Comparison of ENCODE assay signal across 8 cellular contexts in genomic region chr19:8342684-8343482, GRCh38. TPM values are rescaled to one million over a fixed set of nuclear protein-coding genes. Genes with fewer than 3 reads are reported as not detected.
A peak's percentile ranks its signal among the peaks of the same experiment; 100 is the strongest.
DNase-seq lines count a peak whose midpoint lies in the region; ATAC-seq and TF ChIP-seq lines count a peak whose summit lies in the region.

TSS of gene KANK3 (minus strand) at chr19:8343262. CDS start at chr19:8337828, 5,434 bp downstream.

- H3F3A ChIP-seq in PC-9 (ENCODE audit: insufficient read depth, low read depth), result peaks cover 14% of the 10 kb centered on the region

- no peaks in the 10 kb centered on the region for H3K36me3 ChIP-seq in HUES64 (ENCODE audit: insufficient read depth, low read length)
- H3K36me3 ChIP-seq in PC-9 (ENCODE audit: low read depth), result no peaks in the 10 kb centered on the region

- no peaks in the 10 kb centered on the region for H3K4me1 ChIP-seq in HUES64 (ENCODE audit: insufficient read depth, low read length)
- H3K4me1 ChIP-seq in PC-9 (replicated peaks; ENCODE audit: insufficient read depth), result peaks cover 8% of the 10 kb centered on the region; the same call in 1 of the 2 replicates

- no TSS peak for BruUV-seq in PC-9 (replicated peaks; lab: Mats Ljungman, UMichigan)

- no peaks in the 10 kb centered on the region for H3K9me2 ChIP-seq in PC-9 (ENCODE audit: insufficient read depth)

- no peaks in the 10 kb centered on the region for H3K36me3 Mint-ChIP-seq in activated T-helper 17 cell treated with anti-CD3 and anti-CD28 coated beads, Interleukin-2, amount 50 U/mL, for 72 hours (ENCODE audit: low read depth)
- no peaks in the 10 kb centered on the region for H3K36me3 Mint-ChIP-seq in naive B cell

- H3K27me3 Mint-ChIP-seq in activated T-helper 17 cell treated with anti-CD3 and anti-CD28 coated beads, Interleukin-2, amount 50 U/mL, for 72 hours, result peaks cover 4% of the 10 kb centered on the region
- peaks cover 25 to 54% (median 25%) of the 10 kb centered on the region in 3 donors for H3K27me3 Mint-ChIP-seq in naive B cell

- H3K27me3 ChIP-seq in HUES64 (ENCODE audit: insufficient read depth, low read length), result peaks cover 33% of the 10 kb centered on the region
- no peaks in the 10 kb centered on the region for H3K27me3 ChIP-seq in PC-9 (ENCODE audit: insufficient read depth, low read depth)

- H3K9me3 Mint-ChIP-seq in activated T-helper 17 cell treated with anti-CD3 and anti-CD28 coated beads, Interleukin-2, amount 50 U/mL, for 72 hours, result no peaks in the 10 kb centered on the region
- peaks cover 0 to 3% (median 0%) of the 10 kb centered on the region in 7 donors for H3K9me3 Mint-ChIP-seq in naive B cell

- H3K27ac ChIP-seq in C4-2B, result peak within 1 kb of the TSS; percentile 45
- H3K27ac ChIP-seq in HUES64 (ENCODE audit: low read depth, low read length), result no peak within 1 kb of the TSS
- no peak within 1 kb of the TSS for H3K27ac ChIP-seq in PC-9

- DNase-seq in PC-9, result peak; percentile 92 to 96
- DNase-seq in fibroblast of mammary gland (ENCODE audit: low read depth), result peak; percentile 95
- DNase-seq in naive B cell, result peak; percentile 80
- peak; percentile 86 to 90 for DNase-seq in stimulated activated CD8-positive, alpha-beta memory T cell treated with anti-CD3 and anti-CD28 coated beads, Interleukin-7, amount 100 ng/mL, for 4 hours (ENCODE audit: low read depth in 2 of 2)

- 5% methylated on average over 63 of the region's 65 CpGs for WGBS in HUES64

- peak within 1 kb of the TSS; percentile 41; the same call in 1 of the 2 replicates for H3K9ac ChIP-seq in HUES64 (ENCODE audit: low read depth, low read length)

- ATAC-seq in GM19455 (IDR thresholded peaks at IDR 0.05; ENCODE audit: unreplicated experiment) (peak; percentile 91), naive B cell (ENCODE audit: low read depth in 2 of 2) (peak; percentile 98 to 99)
- ATAC-seq in activated T-helper 17 cell treated with anti-CD3 and anti-CD28 coated beads, Interleukin-2, amount 50 U/mL, for 72 hours (replicated peaks), result peak; percentile 100

- H3K9me3 ChIP-seq in HUES64 (ENCODE audit: insufficient read depth, low read depth, low read length) (no peaks in the 10 kb centered on the region), PC-9 (ENCODE audit: insufficient read depth, low read depth) (no peaks in the 10 kb centered on the region)

- H3K4me2 ChIP-seq in PC-9, result peak within 1 kb of the TSS; percentile 73

- H3K79me2 ChIP-seq in PC-9 (ENCODE audit: low read depth), result no peaks in the 10 kb centered on the region

- H3K27ac Mint-ChIP-seq in activated T-helper 17 cell treated with anti-CD3 and anti-CD28 coated beads, Interleukin-2, amount 50 U/mL, for 72 hours, result peak within 1 kb of the TSS; percentile 67
- peak within 1 kb of the TSS in 4 of 6 donors; percentile 54 to 90 (median 60) for H3K27ac Mint-ChIP-seq in naive B cell

- H3K4me1 Mint-ChIP-seq in activated T-helper 17 cell treated with anti-CD3 and anti-CD28 coated beads, Interleukin-2, amount 50 U/mL, for 72 hours, result peaks cover 4% of the 10 kb centered on the region
- H3K4me1 Mint-ChIP-seq in naive B cell, result peaks cover 0 to 14% (median 4%) of the 10 kb centered on the region in 3 donors

- POLR2A ChIA-PET in PC-9 (lab: Charles Lee; ENCODE audit: unreplicated experiment), result interaction anchor here (0.6 kb wide), 1 partner anchor 414 kb away, joined by 3 read pairs; no protein-coding TSS in a partner anchor

- TF ChIP-seq CTCF in C4-2B (conservative IDR thresholded peaks at IDR 0.05), result no peak
- TF ChIP-seq CTCF in PC-9 (conservative IDR thresholded peaks at IDR 0.05), result no peak
- TF ChIP-seq CTCF in fibroblast of mammary gland (conservative IDR thresholded peaks at IDR 0.05; ENCODE audit: control insufficient read depth, insufficient read depth, low read depth, low read length), result no peak

- intact Hi-C loops in PC-9 (cut with micrococcal nuclease; ENCODE audit: unreplicated experiment), result no loop called here

- peak within 1 kb of the TSS; percentile 73 for H3K4me3 ChIP-seq in HUES64 (ENCODE audit: low read length)
- H3K4me3 ChIP-seq in PC-9, result peak within 1 kb of the TSS; percentile 37; the same call in 1 of the 2 replicates
- H3K4me3 ChIP-seq in fibroblast of mammary gland (ENCODE audit: control insufficient read depth, low read depth, low read length), result peak within 1 kb of the TSS; percentile 37

- no peaks in the 10 kb centered on the region for H4K20me1 ChIP-seq in PC-9 (ENCODE audit: insufficient read depth)

- H3K4me3 Mint-ChIP-seq in activated T-helper 17 cell treated with anti-CD3 and anti-CD28 coated beads, Interleukin-2, amount 50 U/mL, for 72 hours, result peak within 1 kb of the TSS; percentile 80
- peak within 1 kb of the TSS; percentile 53 to 85 (median 76) for H3K4me3 Mint-ChIP-seq in naive B cell

- no peak within 1 kb of the TSS for H2AFZ ChIP-seq in PC-9

- CTCF ChIA-PET in PC-9 (lab: Charles Lee), result no interaction called here

RNA-seq across cellular contexts. Expression of gene KANK3, which starts in this region (rescaled TPM):
- 0.85 TPM for polyA plus RNA-seq in HUES64 (2013, experiment 1 of 2)
- polyA plus RNA-seq in HUES64 (2013, experiment 2 of 2), result 0.89 TPM
- 0.37 and 1.6 TPM in 2 replicates for total RNA-seq in PC-9 (2021)
- total RNA-seq in activated T-helper 17 cell treated with anti-CD3 and anti-CD28 coated beads, Interleukin-2, amount 50 U/mL, for 72 hours, result 1 to 10 TPM; 1.4 to 6.3 TPM
- under 1 TPM in 2 of 6 donors, not detected in 4; 0.09 to 0.23 TPM for polyA plus RNA-seq in naive B cell (ENCODE audit: low read depth in 6 of 6)

Comparison
In these comparisons a context has a peak if more than half of its experiments do, and no peak if none do; other contexts are left out.
1. Peak in DNase-seq and ATAC-seq in naive B cell; RNA of the gene not detected or under 1 TPM.